32 cellular contexts compared by ENCODE assay signal in genomic region chr7:120538335-120538734, GRCh38.
"Had no signal": no experiment of that assay in that cellular context is flagged by ENCODE, and none has a peak within 500 bp of the region (broad histone marks: within the 10 kb centered on the region; RNA-seq: fewer than 3 reads in every experiment).

No MANE protein-coding gene starts in this region.

- DNase-seq: activated B cell treated with CpG ODN at 0.5 μM for 24 hours; activated CD4-positive, alpha-beta memory T cell treated with anti-CD3 and anti-CD28 coated beads for 36 hours; activated CD4-positive, alpha-beta T cell treated with anti-CD3 and anti-CD28 coated beads for 4 hours; activated CD4-positive, alpha-beta T cell treated with anti-CD3 and anti-CD28 coated beads, Interleukin-2, amount 10 ng/mL, durations not matched to agents 24 days and 14 days; activated CD4-positive, alpha-beta T cell treated with anti-CD3 and anti-CD28 coated beads, Interleukin-2, amount 50 U/mL, for 1 hour; activated CD4-positive, alpha-beta T cell treated with anti-CD3 and anti-CD28 coated beads, Interleukin-2, amount 50 U/mL, for 4 hours; activated CD4-positive, CD25-positive, alpha-beta regulatory T cell treated with anti-CD3 and anti-CD28 coated beads, Interleukin-2, amount 50 U/mL, for 72 hours; activated CD8-positive, alpha-beta memory T cell treated with anti-CD3 and anti-CD28 coated beads, Interleukin-2, amount 50 U/mL, for 4 hours; activated CD8-positive, alpha-beta T cell treated with anti-CD3 and anti-CD28 coated beads for 36 hours; activated effector memory CD4-positive, alpha-beta T cell treated with anti-CD3 and anti-CD28 coated beads, Interleukin-2, amount 50 U/mL, for 16 hours; activated gamma-delta T cell treated with Interleukin-2 at 50 U/mL for 16 hours; activated naive CD4-positive, alpha-beta T cell; activated naive CD4-positive, alpha-beta T cell treated with anti-CD3 and anti-CD28 coated beads for 36 hours; activated naive CD4-positive, alpha-beta T cell treated with anti-CD3 and anti-CD28 coated beads, Interleukin-2, amount 50 U/mL, for 16 hours; activated naive CD8-positive, alpha-beta T cell treated with anti-CD3 and anti-CD28 coated beads for 36 hours; activated T-cell treated with anti-CD3 and anti-CD28 coated beads for 4 hours; activated T-cell treated with anti-CD3 and anti-CD28 coated beads, Interleukin-2, amount 50 U/mL, for 1 hour; activated T-cell treated with anti-CD3 and anti-CD28 coated beads, Interleukin-2, amount 50 U/mL, for 4 hours; activated T-cell treated with anti-CD3 and anti-CD28 coated beads, Interleukin-2, amount 50 U/mL, for 72 hours; adrenal gland; amniotic stem cell; aorta; body of pancreas; brain microvascular endothelial cell; central memory CD4-positive, alpha-beta T cell; T-helper 1 cell; T-helper 2 cell; T-helper 9 cell had no signal

- H3K27me3 ChIP-seq: adrenal gland, body of pancreas, brain microvascular endothelial cell, breast epithelium had no signal

- H3K36me3 ChIP-seq: adrenal gland, brain microvascular endothelial cell, breast epithelium had no signal

- ATAC-seq: activated CD8-positive, alpha-beta T cell treated with anti-CD3 and anti-CD28 coated beads for 36 hours; activated naive CD4-positive, alpha-beta T cell treated with anti-CD3 and anti-CD28 coated beads, Interleukin-2, amount 50 U/mL, for 72 hours; activated T-cell treated with anti-CD3 and anti-CD28 coated beads, Interleukin-2, amount 50 U/mL, for 4 hours; activated T-cell treated with anti-CD3 and anti-CD28 coated beads, Interleukin-2, amount 50 U/mL, for 72 hours; activated T-helper 17 cell treated with anti-CD3 and anti-CD28 coated beads, Interleukin-2, amount 50 U/mL, for 72 hours; body of pancreas had no signal

- H3K27ac ChIP-seq: adrenal gland, body of pancreas, brain microvascular endothelial cell, breast epithelium, VCaP had no signal

- H3K9me3 ChIP-seq: adrenal gland, body of pancreas, breast epithelium had no signal

- H3K4me3 ChIP-seq: adrenal gland, body of pancreas, breast epithelium had no signal

- H3K4me1 ChIP-seq: adrenal gland, body of pancreas, breast epithelium had no signal
